Comparison of ENCODE assay signal across 8 cellular contexts in the genomic region with DNA sequence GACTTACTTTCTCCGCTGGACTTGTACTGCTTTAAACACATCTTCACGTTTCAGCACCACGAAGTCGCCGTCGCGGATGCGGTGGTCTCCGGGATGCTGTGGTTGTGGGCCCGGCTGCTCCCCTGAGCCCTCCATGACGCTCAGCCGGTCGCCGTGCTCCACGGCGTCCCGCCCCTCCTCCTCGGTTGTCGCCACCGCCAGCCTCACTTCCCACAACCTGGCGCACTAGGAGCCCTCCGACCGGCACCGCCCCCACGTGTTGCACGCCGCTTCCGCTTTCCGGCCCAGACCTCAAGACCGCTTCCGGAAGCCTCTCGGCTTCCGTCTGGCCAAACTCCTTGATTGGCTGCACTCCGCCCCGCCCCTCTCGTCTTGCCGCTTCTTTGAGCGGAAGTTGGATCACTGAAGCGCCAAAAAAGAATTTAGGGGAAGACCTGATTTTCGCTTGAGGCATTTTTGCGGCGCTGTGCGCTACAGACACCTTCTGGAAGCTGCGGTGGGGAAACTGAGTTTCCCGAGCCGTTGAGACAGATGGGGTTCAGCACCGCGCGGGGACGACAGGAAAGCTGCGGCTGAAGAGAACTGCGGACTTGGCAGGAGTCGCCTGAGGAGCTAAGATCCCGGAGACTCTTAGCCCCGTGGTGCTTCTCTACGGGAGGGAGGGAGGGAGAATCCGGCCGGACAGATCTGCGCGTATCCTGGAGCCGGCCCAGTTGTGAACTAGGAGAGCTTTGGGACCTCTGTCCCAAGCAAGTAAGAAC. TPM values are rescaled to one million over a fixed set of nuclear protein-coding genes. Genes with fewer than 3 reads are reported as not detected.
DNase-seq lines count a peak whose midpoint lies in the region; ATAC-seq and TF ChIP-seq lines count a peak whose summit lies in the region.

A gene (plus strand): TSS at position 382 of the 761 bp plus-strand sequence. CDS start 1,364 bp downstream, outside the sequence.
A gene with protein sequence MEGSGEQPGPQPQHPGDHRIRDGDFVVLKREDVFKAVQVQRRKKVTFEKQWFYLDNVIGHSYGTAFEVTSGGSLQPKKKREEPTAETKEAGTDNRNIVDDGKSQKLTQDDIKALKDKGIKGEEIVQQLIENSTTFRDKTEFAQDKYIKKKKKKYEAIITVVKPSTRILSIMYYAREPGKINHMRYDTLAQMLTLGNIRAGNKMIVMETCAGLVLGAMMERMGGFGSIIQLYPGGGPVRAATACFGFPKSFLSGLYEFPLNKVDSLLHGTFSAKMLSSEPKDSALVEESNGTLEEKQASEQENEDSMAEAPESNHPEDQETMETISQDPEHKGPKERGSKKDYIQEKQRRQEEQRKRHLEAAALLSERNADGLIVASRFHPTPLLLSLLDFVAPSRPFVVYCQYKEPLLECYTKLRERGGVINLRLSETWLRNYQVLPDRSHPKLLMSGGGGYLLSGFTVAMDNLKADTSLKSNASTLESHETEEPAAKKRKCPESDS (minus strand): TSS at position 263 of the 761 bp plus-strand sequence. CDS start 128 bp downstream, at position 135.

- TF ChIP-seq CTCF in GM20000 (IDR thresholded peaks at IDR 0.05; ENCODE audit: extremely low read depth, missing control alignments) (no peak), lung (IDR thresholded peaks at IDR 0.05; ENCODE audit: control extremely low read depth, extremely low read depth) (no peak)

- no peaks in the 10 kb centered on the region for H3K27me3 ChIP-seq in lung (ENCODE audit: control insufficient read depth, insufficient read depth)

- peak within 1 kb of the TSS; percentile 74 to 85 for H3K27ac ChIP-seq in lung (ENCODE audit: low read depth in 1 of 2, low read length in 1 of 2)

- H3K4me1 ChIP-seq in lung (ENCODE audit: control insufficient read depth in 2 of 2, insufficient read depth in 2 of 2, low read length in 2 of 2), result peaks cover 0 to 10% of the 10 kb centered on the region in 2 donors

- POLR2A ChIA-PET in activated CD8-positive, alpha-beta T cell treated with anti-CD3 and anti-CD28 coated beads, Interleukin-2, amount 10 ng/mL, durations not matched to agents 7 days and 5 days (lab: Charles Lee), result interaction anchor here (0.7 to 1.1 kb wide), 7 partner anchors 10 to 110 kb away, joined by 3 to 4 read pairs (median 3); no protein-coding TSS in a partner anchor

- peak within 1 kb of the TSS; percentile 93 for H3K4me3 Mint-ChIP-seq in activated CD8-positive, alpha-beta T cell treated with anti-CD3 and anti-CD28 coated beads, Interleukin-2, amount 10 ng/mL, durations not matched to agents 7 days and 5 days

- no peaks in the 10 kb centered on the region for H3K9me3 ChIP-seq in lung (ENCODE audit: control insufficient read depth in 2 of 2, insufficient read depth in 1 of 2, low read length in 1 of 2)

- H3K27ac Mint-ChIP-seq in activated CD8-positive, alpha-beta T cell treated with anti-CD3 and anti-CD28 coated beads, Interleukin-2, amount 10 ng/mL, durations not matched to agents 7 days and 5 days, result peak within 1 kb of the TSS; percentile 96

- ATAC-seq in activated CD8-positive, alpha-beta T cell treated with anti-CD3 and anti-CD28 coated beads, Interleukin-2, amount 10 ng/mL, durations not matched to agents 7 days and 5 days, result peak; percentile 93
- peak; percentile 99 for ATAC-seq in lung (ENCODE audit: insufficient read depth, low FRiP score)

- CTCF ChIA-PET in activated CD8-positive, alpha-beta T cell treated with anti-CD3 and anti-CD28 coated beads, Interleukin-2, amount 10 ng/mL, durations not matched to agents 7 days and 5 days (lab: Charles Lee), result interaction anchor here (0.8 kb wide), 1 partner anchor 46 kb away, joined by 4 read pairs; no protein-coding TSS in a partner anchor

- peak; percentile 99 for DNase-seq in COLO668 (lab: John Stamatoyannopoulos, UW; ENCODE audit: unreplicated experiment)
- peak; percentile 90 for DNase-seq in GM20000 (ENCODE audit: low spot score)
- peak; percentile 90 for DNase-seq in HS-5 (ENCODE audit: low read depth)
- peak; percentile 86 for DNase-seq in NK-92 (lab: John Stamatoyannopoulos, UW; ENCODE audit: unreplicated experiment)
- peak; percentile 97 for DNase-seq in activated CD8-positive, alpha-beta T cell treated with anti-CD3 and anti-CD28 coated beads, Interleukin-2, amount 10 ng/mL, durations not matched to agents 7 days and 5 days
- peak; percentile 93 for DNase-seq in effector CD8-positive, alpha-beta T cell (lab: John Stamatoyannopoulos, UW)
- peak; percentile 97 for DNase-seq in lung (ENCODE audit: low spot score)
- peak; percentile 92 to 98 (median 95) for DNase-seq in stimulated activated CD4-positive, alpha-beta T cell treated with anti-CD3 and anti-CD28 coated beads, TNF-alpha, amount 100 ng/mL, for 24 hours (ENCODE audit: low read depth in 3 of 3)

- H3K36me3 ChIP-seq in lung (ENCODE audit: control insufficient read depth in 2 of 2, insufficient read depth in 2 of 2, low read length in 2 of 2), result peaks cover 3 to 8% of the 10 kb centered on the region in 2 donors

- peak within 1 kb of the TSS; percentile 76 for H3K4me3 ChIP-seq in lung

- WGBS in lung, 2 donors, result 0% methylated on average over 61 of the region's 61 CpGs

- H3K4me1 Mint-ChIP-seq in activated CD8-positive, alpha-beta T cell treated with anti-CD3 and anti-CD28 coated beads, Interleukin-2, amount 10 ng/mL, durations not matched to agents 7 days and 5 days (ENCODE audit: low read depth), result peaks cover 63% of the 10 kb centered on the region

- peaks cover 53% of the 10 kb centered on the region for H3K36me3 Mint-ChIP-seq in activated CD8-positive, alpha-beta T cell treated with anti-CD3 and anti-CD28 coated beads, Interleukin-2, amount 10 ng/mL, durations not matched to agents 7 days and 5 days (ENCODE audit: low read depth)

- H3K9me3 Mint-ChIP-seq in activated CD8-positive, alpha-beta T cell treated with anti-CD3 and anti-CD28 coated beads, Interleukin-2, amount 10 ng/mL, durations not matched to agents 7 days and 5 days (ENCODE audit: insufficient read depth), result no peaks in the 10 kb centered on the region

- H3K27me3 Mint-ChIP-seq in activated CD8-positive, alpha-beta T cell treated with anti-CD3 and anti-CD28 coated beads, Interleukin-2, amount 10 ng/mL, durations not matched to agents 7 days and 5 days (ENCODE audit: low read depth), result peaks cover 2% of the 10 kb centered on the region

RNA-seq across cellular contexts. Expression of the first gene that starts in this region (rescaled TPM):
- 10 to 100 TPM; 38.8 to 38.9 TPM for total RNA-seq in activated CD8-positive, alpha-beta T cell treated with anti-CD3 and anti-CD28 coated beads, Interleukin-2, amount 10 ng/mL, durations not matched to agents 7 days and 5 days
- total RNA-seq in lung, result 1 to 10 TPM; 4.4 to 7.2 TPM
- polyA plus RNA-seq in lung, result 1 to 10 TPM; 2.0 to 2.2 TPM

RNA-seq across cellular contexts. Expression of the second gene that starts in this region (rescaled TPM):
- total RNA-seq in activated CD8-positive, alpha-beta T cell treated with anti-CD3 and anti-CD28 coated beads, Interleukin-2, amount 10 ng/mL, durations not matched to agents 7 days and 5 days, result 10 to 100 TPM; 15.9 to 16.1 TPM
- 10 to 100 TPM in 1 of 2 donors, 1 to 10 TPM in 1; 5.5 to 12.2 TPM for total RNA-seq in lung
- polyA plus RNA-seq in lung, result 10 to 100 TPM in 1 of 2 donors, 1 to 10 TPM in 1; 9.5 to 17.0 TPM

Comparison
In these comparisons a context has a peak if more than half of its experiments do, and no peak if none do; other contexts are left out.
1. Peak in every context shown above with its lines: DNase-seq, ATAC-seq, H3K4me3 ChIP-seq and H3K27ac ChIP-seq.
2. RNA of the first gene that starts in this region (total RNA-seq): 38.8 to 38.9 TPM in activated CD8-positive, alpha-beta T cell treated with anti-CD3 and anti-CD28 coated beads, Interleukin-2, amount 10 ng/mL, durations not matched to agents 7 days and 5 days; 4.4 to 7.2 TPM in lung; every median in the first group is over 4 times any median in the second.